2 cellular contexts compared by ENCODE assay signal in the genomic region with DNA sequence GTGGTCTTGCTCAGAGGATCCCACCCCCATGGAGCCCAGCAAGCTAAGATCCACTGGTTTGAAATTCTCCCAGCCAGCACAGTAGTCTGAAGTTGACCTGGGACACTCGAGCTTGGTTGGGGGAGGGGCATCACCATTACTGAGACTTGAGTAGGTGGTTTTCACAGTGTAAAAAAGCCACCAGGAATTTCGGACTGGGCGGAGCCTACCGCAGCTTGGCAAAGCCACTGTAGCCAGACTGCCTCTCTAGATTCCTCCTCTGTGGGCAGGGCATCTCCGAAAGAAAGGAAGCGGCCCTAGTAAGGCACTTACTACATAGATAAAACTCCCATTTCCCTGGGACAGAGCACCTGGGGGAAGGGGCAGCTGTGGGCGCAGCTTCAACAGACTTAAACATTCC. TPM values are rescaled to one million over a fixed set of nuclear protein-coding genes. Genes with fewer than 3 reads are reported as not detected.
"Had no signal": no experiment of that assay in that cellular context is flagged by ENCODE, and none has a peak within 500 bp of the region (broad histone marks: within the 10 kb centered on the region; RNA-seq: fewer than 3 reads in every experiment).

No MANE protein-coding gene starts in this region.

RNA-seq across cellular contexts. Expression of a gene that starts 44.0 kb away (rescaled TPM):
- total RNA-seq: LHCN-M2, OCI-LY7 had no signal
